Comparison of ENCODE assay signal across 11 cellular contexts in the genomic region with DNA sequence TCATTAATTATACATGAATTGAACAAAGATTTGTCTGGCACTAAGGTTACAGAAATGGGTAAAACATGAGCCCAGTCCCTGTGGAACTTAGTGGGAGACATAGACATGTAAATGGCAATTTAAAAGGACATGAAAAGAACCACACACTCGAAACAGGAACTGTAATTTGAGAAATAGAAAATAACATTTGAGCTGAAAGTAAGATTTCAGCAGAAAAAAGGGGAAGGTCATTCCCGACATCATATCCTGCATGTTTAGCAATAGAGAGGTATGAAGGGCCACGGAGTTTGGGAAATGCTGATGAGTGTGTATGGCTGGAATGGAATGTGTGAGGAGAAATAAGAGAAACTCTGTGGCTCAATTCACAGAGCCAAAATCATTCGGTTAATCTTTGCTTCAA.
DNase-seq lines count a peak whose midpoint lies in the region; ATAC-seq, FAIRE-seq and TF ChIP-seq lines count a peak whose summit lies in the region.
"Had no signal": no experiment of that assay in that cellular context is flagged by ENCODE, and none has a peak within 500 bp of the region (broad histone marks: within the 10 kb centered on the region; RNA-seq: fewer than 3 reads in every experiment).

No MANE protein-coding gene starts in this region.

- H3K4me1 Mint-ChIP-seq in astrocyte (ENCODE audit: low read depth, unreplicated experiment), result peaks cover 6% of the 10 kb centered on the region
- peaks cover 36% of the 10 kb centered on the region for H3K4me1 Mint-ChIP-seq in stimulated activated naive CD8-positive, alpha-beta T cell treated with anti-CD3 and anti-CD28 coated beads, Interleukin-15, amount 100 ng/mL, for 72 hours

- H3K27me3 Mint-ChIP-seq in astrocyte (ENCODE audit: low read depth, unreplicated experiment), result no peaks in the 10 kb centered on the region
- no peaks in the 10 kb centered on the region for H3K27me3 Mint-ChIP-seq in stimulated activated naive CD8-positive, alpha-beta T cell treated with anti-CD3 and anti-CD28 coated beads, Interleukin-15, amount 100 ng/mL, for 72 hours
- H3K27me3 Mint-ChIP-seq: stimulated activated naive CD8-positive, alpha-beta T cell treated with anti-CD3 and anti-CD28 coated beads, Interleukin-15, Interleukin-2, amounts not matched to agents 100 ng/mL and 50 ng/mL, for 24 hours had no signal

- no peak overlapping the region for H3K9ac ChIP-seq in astrocyte (ENCODE audit: low read length)

- H3K27me3 ChIP-seq in astrocyte (ENCODE audit: insufficient read depth, low read length), result no peaks in the 10 kb centered on the region
- H3K27me3 ChIP-seq: cardiac muscle cell had no signal

- no peaks in the 10 kb centered on the region for H3K36me3 ChIP-seq in astrocyte (ENCODE audit: insufficient read depth, low read length)
- H3K36me3 ChIP-seq: cardiac muscle cell had no signal

- H3K9me3 Mint-ChIP-seq in astrocyte (ENCODE audit: unreplicated experiment), result no peaks in the 10 kb centered on the region
- no peaks in the 10 kb centered on the region for H3K9me3 Mint-ChIP-seq in stimulated activated naive CD8-positive, alpha-beta T cell treated with anti-CD3 and anti-CD28 coated beads, Interleukin-15, amount 100 ng/mL, for 72 hours
- H3K9me3 Mint-ChIP-seq: naive B cell; stimulated activated naive CD8-positive, alpha-beta T cell treated with anti-CD3 and anti-CD28 coated beads, Interleukin-15, Interleukin-2, amounts not matched to agents 100 ng/mL and 50 ng/mL, for 24 hours had no signal

- no peaks in the 10 kb centered on the region for H3K36me3 Mint-ChIP-seq in astrocyte (ENCODE audit: low read depth, unreplicated experiment)
- H3K36me3 Mint-ChIP-seq: naive B cell had no signal

- no peaks in the 10 kb centered on the region for H3K9me3 ChIP-seq in astrocyte (ENCODE audit: insufficient read depth, low read depth, low read length)

- H2AFZ ChIP-seq in astrocyte (ENCODE audit: low read depth, low read length), result peak overlapping the region; percentile 19

- no peaks in the 10 kb centered on the region for H3K4me1 ChIP-seq in astrocyte (ENCODE audit: insufficient read depth, low read length)

- DNase-seq in astrocyte (ENCODE audit: low read depth) (peak; percentile 91), renal cortical epithelial cell (ENCODE audit: low read depth) (peak; percentile 64), glomerular visceral epithelial cell (ENCODE audit: extremely low spot score) (no peak), middle frontal gyrus (ENCODE audit: extremely low spot score, low spot score) (no peak)
- DNase-seq in stimulated activated CD4-positive, alpha-beta T cell treated with anti-CD3 and anti-CD28 coated beads, Interleukin-1b, Interleukin-23, amount 100 ng/mL, for 48 hours, result no peak
- DNase-seq in stimulated activated naive CD8-positive, alpha-beta T cell treated with anti-CD3 and anti-CD28 coated beads, Interleukin-15, amount 100 ng/mL, for 72 hours, result no peak
- DNase-seq: naive B cell had no signal

- TF ChIP-seq CTCF in astrocyte (IDR thresholded peaks at IDR 0.05; ENCODE audit: insufficient read depth, low read depth, low read length), result no peak

- no peak overlapping the region for H3K4me3 Mint-ChIP-seq in astrocyte (ENCODE audit: unreplicated experiment)
- H3K4me3 Mint-ChIP-seq in stimulated activated naive CD8-positive, alpha-beta T cell treated with anti-CD3 and anti-CD28 coated beads, Interleukin-15, amount 100 ng/mL, for 72 hours, result peak overlapping the region in 1 of 2 donors; percentile 12
- H3K4me3 Mint-ChIP-seq: stimulated activated naive CD8-positive, alpha-beta T cell treated with anti-CD3 and anti-CD28 coated beads, Interleukin-15, Interleukin-2, amounts not matched to agents 100 ng/mL and 50 ng/mL, for 24 hours had no signal

- peak overlapping the region; percentile 72 for H3K27ac Mint-ChIP-seq in astrocyte (ENCODE audit: unreplicated experiment)
- no peak overlapping the region for H3K27ac Mint-ChIP-seq in stimulated activated naive CD8-positive, alpha-beta T cell treated with anti-CD3 and anti-CD28 coated beads, Interleukin-15, amount 100 ng/mL, for 72 hours
- H3K27ac Mint-ChIP-seq: naive B cell; stimulated activated naive CD8-positive, alpha-beta T cell treated with anti-CD3 and anti-CD28 coated beads, Interleukin-15, Interleukin-2, amounts not matched to agents 100 ng/mL and 50 ng/mL, for 24 hours had no signal

- no peak overlapping the region for H3K27ac ChIP-seq in astrocyte (ENCODE audit: low read depth, low read length)
- H3K27ac ChIP-seq: cardiac muscle cell had no signal

- no peak overlapping the region for H3K4me3 ChIP-seq in astrocyte (ENCODE audit: insufficient read depth, low read depth, low read length)
- H3K4me3 ChIP-seq: cardiac muscle cell had no signal

- ATAC-seq in GM18909 (IDR thresholded peaks at IDR 0.05; ENCODE audit: poor library complexity, unreplicated experiment), result peak; percentile 47
- peak; percentile 43 for ATAC-seq in HG03159 (IDR thresholded peaks at IDR 0.05; ENCODE audit: unreplicated experiment)
- no peak for ATAC-seq in stimulated activated naive CD8-positive, alpha-beta T cell treated with anti-CD3 and anti-CD28 coated beads, Interleukin-15, amount 100 ng/mL, for 72 hours

- peak overlapping the region; percentile 45 for H3K4me2 ChIP-seq in astrocyte (ENCODE audit: low read length)

- H4K20me1 ChIP-seq in astrocyte (ENCODE audit: insufficient read depth, low read length), result no peaks in the 10 kb centered on the region

- H3K79me2 ChIP-seq in astrocyte (ENCODE audit: insufficient read depth, low read length), result no peaks in the 10 kb centered on the region

- FAIRE-seq in astrocyte (lab: Jason Lieb, UNC), result peak; percentile 91

Comparison
In these comparisons a context has a peak if more than half of its experiments do, and no peak if none do; other contexts are left out.
1. DNase-seq: peak in astrocyte (single experiment) and renal cortical epithelial cell (single experiment); none in glomerular visceral epithelial cell (single experiment), stimulated activated CD4-positive, alpha-beta T cell treated with anti-CD3 and anti-CD28 coated beads, Interleukin-1b, Interleukin-23, amount 100 ng/mL, for 48 hours (single experiment), middle frontal gyrus (single experiment) and stimulated activated naive CD8-positive, alpha-beta T cell treated with anti-CD3 and anti-CD28 coated beads, Interleukin-15, amount 100 ng/mL, for 72 hours (0 of 2).